ENCODE assay signal across 17 cellular contexts in the genomic region with DNA sequence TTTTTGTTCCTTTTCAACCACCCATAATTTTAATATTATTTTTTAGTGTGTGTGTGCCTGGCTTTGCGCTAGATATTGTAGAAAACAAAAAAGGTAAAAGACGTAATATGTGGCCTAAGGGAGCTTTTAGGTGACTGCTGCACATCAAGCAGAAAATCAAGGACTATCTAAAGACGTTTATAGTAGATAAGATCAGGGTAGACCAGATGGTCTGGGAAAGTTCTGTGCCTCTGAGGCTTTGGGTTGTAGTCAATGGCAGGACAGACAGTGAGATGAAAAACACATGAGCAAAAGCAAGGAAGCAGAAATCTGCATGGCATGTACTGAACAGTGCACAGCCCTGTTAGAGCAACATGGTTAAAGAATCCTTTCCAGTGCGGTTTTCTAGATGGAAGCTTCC. TPM values are rescaled to one million over a fixed set of nuclear protein-coding genes. Genes with fewer than 3 reads are reported as not detected.
DNase-seq lines count a peak whose midpoint lies in the region; ATAC-seq and TF ChIP-seq lines count a peak whose summit lies in the region.
"Had no signal": no experiment of that assay in that cellular context is flagged by ENCODE, and none has a peak within 500 bp of the region (broad histone marks: within the 10 kb centered on the region; RNA-seq: fewer than 3 reads in every experiment).

No MANE protein-coding gene starts in this region.

- no peaks in the 10 kb centered on the region for H3K9me3 Mint-ChIP-seq in stimulated activated effector memory CD8-positive, alpha-beta T cell treated with anti-CD3 and anti-CD28 coated beads, Interleukin-12 subunit alpha, Interleukin-12 subunit beta, amount 100 ng/mL, for 72 hours
- H3K9me3 Mint-ChIP-seq: CD14-positive monocyte; CD4-positive, alpha-beta memory T cell; GM23338 had no signal

- no peak overlapping the region for H3K9ac ChIP-seq in PC-3 (ENCODE audit: low read length)
- H3K9ac ChIP-seq: BLaER1 had no signal

- no peak overlapping the region for H2AFZ ChIP-seq in PC-3 (ENCODE audit: low read length)
- H2AFZ ChIP-seq: GM23338 had no signal

- H3K36me3 ChIP-seq in Panc1 (ENCODE audit: control insufficient read depth, insufficient read depth, low read length) (no peaks in the 10 kb centered on the region), PC-3 (ENCODE audit: low read depth, low read length) (no peaks in the 10 kb centered on the region; the same call in 1 of the 2 replicates)

- BruUV-seq in Panc1 (replicated peaks; lab: Mats Ljungman, UMichigan) (TSS peak; percentile 50), PC-3 (replicated peaks; lab: Mats Ljungman, UMichigan) (no TSS peak)

- H3K4me1 ChIP-seq in Panc1 (ENCODE audit: control insufficient read depth, insufficient read depth, low read length) (no peaks in the 10 kb centered on the region; the same call in 1 of the 2 replicates), PC-3 (ENCODE audit: insufficient read depth, low read length) (no peaks in the 10 kb centered on the region)
- H3K4me1 ChIP-seq: A549 had no signal

- H3K9me2 ChIP-seq in PC-3 (replicated peaks; ENCODE audit: low read length), result no peaks in the 10 kb centered on the region

- in situ Hi-C loops in Panc1 (cut with HindIII; ENCODE audit: low pct_unique_long_range_greater_than_20kb, low sequenced_read_pairs), result no loop called here

- TF ChIP-seq CTCF in Panc1 (IDR thresholded peaks at IDR 0.05) (no peak), PC-3 (conservative IDR thresholded peaks at IDR 0.05; ENCODE audit: low read depth, low read length) (no peak)

- CTCF ChIA-PET in Panc1 (lab: Charles Lee) (no interaction called here), PC-3 (lab: Charles Lee) (no interaction called here)

- peaks cover 32% of the 10 kb centered on the region for H3K36me3 Mint-ChIP-seq in stimulated activated effector memory CD8-positive, alpha-beta T cell treated with anti-CD3 and anti-CD28 coated beads, Interleukin-12 subunit alpha, Interleukin-12 subunit beta, amount 100 ng/mL, for 72 hours

- no peaks in the 10 kb centered on the region for H3F3A ChIP-seq in PC-3 (ENCODE audit: low read length, unreplicated experiment)

- ATAC-seq in Panc1 (no peak), SK-N-SH treated with all-trans-retinoic acid at 6 μM for 48 hours (no peak; the same call in 1 of the 3 replicates), PC-3 (no peak)
- ATAC-seq in stimulated activated effector memory CD8-positive, alpha-beta T cell treated with anti-CD3 and anti-CD28 coated beads, Interleukin-12 subunit alpha, Interleukin-12 subunit beta, amount 100 ng/mL, for 72 hours, result no peak
- ATAC-seq: A549, GM23338 had no signal

- no peak overlapping the region for H3K4me2 ChIP-seq in PC-3 (ENCODE audit: low read length)
- H3K4me2 ChIP-seq: A549, BLaER1, GM23338 had no signal

- H3K4me3 ChIP-seq in Panc1 (ENCODE audit: low read depth in 2 of 2, low read length in 2 of 2) (no peak overlapping the region), PC-3 (ENCODE audit: low read length) (no peak overlapping the region)
- H3K4me3 ChIP-seq: A549, BLaER1, GM23338 had no signal

- no peaks in the 10 kb centered on the region for H3K4me1 Mint-ChIP-seq in stimulated activated effector memory CD8-positive, alpha-beta T cell treated with anti-CD3 and anti-CD28 coated beads, Interleukin-12 subunit alpha, Interleukin-12 subunit beta, amount 100 ng/mL, for 72 hours

- no peaks in the 10 kb centered on the region for H4K20me1 ChIP-seq in PC-3 (ENCODE audit: low read length)
- H4K20me1 ChIP-seq: BLaER1 had no signal

- H3K27me3 ChIP-seq in Panc1 (ENCODE audit: control insufficient read depth, insufficient read depth, low read length), result no peaks in the 10 kb centered on the region
- H3K27me3 ChIP-seq in PC-3 (ENCODE audit: low read length), result no peaks in the 10 kb centered on the region
- H3K27me3 ChIP-seq: BLaER1 had no signal

- H3K27ac ChIP-seq in Panc1 (ENCODE audit: low read length) (no peak overlapping the region), PC-3 (ENCODE audit: low read length) (no peak overlapping the region)
- H3K27ac ChIP-seq: 22Rv1, A549, BLaER1 had no signal

- H3K27ac Mint-ChIP-seq in stimulated activated effector memory CD8-positive, alpha-beta T cell treated with anti-CD3 and anti-CD28 coated beads, Interleukin-12 subunit alpha, Interleukin-12 subunit beta, amount 100 ng/mL, for 72 hours, result peak overlapping the region; percentile 10
- H3K27ac Mint-ChIP-seq: GM23338 had no signal

- peak; percentile 39 for DNase-seq in DMS 273 (lab: John Stamatoyannopoulos, UW; ENCODE audit: unreplicated experiment)
- no peak for DNase-seq in DMS 273 treated with DMSO at 0.1 percent for 48 hours (lab: John Stamatoyannopoulos, UW)
- DNase-seq in Panc1 (ENCODE audit: low read depth, low spot score), result no peak
- DNase-seq in stimulated activated effector memory CD8-positive, alpha-beta T cell treated with anti-CD3 and anti-CD28 coated beads, Interleukin-12 subunit alpha, Interleukin-12 subunit beta, amount 100 ng/mL, for 72 hours (ENCODE audit: low spot score in 2 of 2), result no peak
- no peak for DNase-seq in PC-3
- no peak for DNase-seq in islet precursor cell
- DNase-seq: CD4-positive, alpha-beta memory T cell; DMS53; DND-41; EL; HCEC 1CT had no signal

- POLR2A ChIA-PET in Panc1 (lab: Charles Lee), result no interaction called here
- POLR2A ChIA-PET in PC-3 (lab: Charles Lee; ENCODE audit: unreplicated experiment), result no interaction called here

- intact Hi-C loops in Panc1 (cut with micrococcal nuclease; ENCODE audit: unreplicated experiment), result no loop called here
- intact Hi-C loops in PC-3 (cut with micrococcal nuclease), result no loop called here

- no peaks in the 10 kb centered on the region for H3K79me2 ChIP-seq in PC-3 (ENCODE audit: low read length)

- H3K9me3 ChIP-seq in Panc1 (ENCODE audit: control insufficient read depth, insufficient read depth, low read depth, low read length), result no peaks in the 10 kb centered on the region
- H3K9me3 ChIP-seq in PC-3 (ENCODE audit: low read length), result no peaks in the 10 kb centered on the region
- H3K9me3 ChIP-seq: A549, BLaER1 had no signal

- no peak overlapping the region for H3K4me3 Mint-ChIP-seq in stimulated activated effector memory CD8-positive, alpha-beta T cell treated with anti-CD3 and anti-CD28 coated beads, Interleukin-12 subunit alpha, Interleukin-12 subunit beta, amount 100 ng/mL, for 72 hours
- H3K4me3 Mint-ChIP-seq: CD14-positive monocyte; CD4-positive, alpha-beta memory T cell; GM23338 had no signal

TF ChIP-seq in SK-N-SH treated with all-trans-retinoic acid at 6 μM for 48 hours, 23 proteins besides CTCF, POLR2A, EP300 and RAD21:
- TF ChIP-seq SNAI2 (CRISPR knock-in tag; IDR thresholded peaks at IDR 0.05) (no peak), TCF4 (CRISPR knock-in tag; IDR thresholded peaks at IDR 0.05; ENCODE audit: borderline replicate concordance) (peak; percentile 67; the same call in 1 of the 2 replicates)

RNA-seq across cellular contexts. Expression of gene ARHGAP23, which starts 26.8 kb away (rescaled TPM):
- total RNA-seq in Panc1 (2021; ENCODE audit: unreplicated experiment), result 33.0 TPM
- polyA plus RNA-seq in Panc1 (2012; ENCODE audit: insufficient read length), result 9.9 TPM
- total RNA-seq in PC-3 (2014; rRNA removed), result 9.0 and 10.6 TPM in 2 replicates
- total RNA-seq: CD4-positive, alpha-beta memory T cell had no signal

RNA-seq across cellular contexts. Expression of gene SOCS7, which starts 49.8 kb away (rescaled TPM):
- 31.0 TPM for total RNA-seq in Panc1 (2021; ENCODE audit: unreplicated experiment)
- polyA plus RNA-seq in Panc1 (2012; ENCODE audit: insufficient read length), result 12.6 TPM
- 7.4 and 9.8 TPM in 2 replicates for total RNA-seq in PC-3 (2014; rRNA removed)

RNA-seq across cellular contexts. Expression of gene GPR179, which starts 57.7 kb away (rescaled TPM):
- 0.03 TPM for total RNA-seq in Panc1 (2021; ENCODE audit: unreplicated experiment)
- polyA plus RNA-seq in Panc1 (2012; ENCODE audit: insufficient read length), result 0.06 TPM
- total RNA-seq in PC-3 (2014; rRNA removed), result not detected in 2 replicates
- polyA plus RNA-seq: CD14-positive monocyte; CD4-positive, alpha-beta memory T cell had no signal
